In genomic region chr1:12037486-12038355, GRCh38 we compare ENCODE assay signal across 22 cellular contexts. TPM values are rescaled to one million over a fixed set of nuclear protein-coding genes. Genes with fewer than 3 reads are reported as not detected.
"Had no signal": no experiment of that assay in that cellular context is flagged by ENCODE, and none has a peak within 500 bp of the region (broad histone marks: within the 10 kb centered on the region; RNA-seq: fewer than 3 reads in every experiment).

No MANE protein-coding gene starts in this region.

- H3K9me3 Mint-ChIP-seq: activated naive CD8-positive, alpha-beta T cell treated with anti-CD3 and anti-CD28 coated beads, Interleukin-2, amount 50 U/mL, for 24 hours; brain; natural killer cell treated with Interleukin-12 subunit alpha and Interleukin-12 subunit beta and Interleukin-15 and Interleukin-18, amount 100 ng/mL, for 72 hours had no signal

- H3K36me3 Mint-ChIP-seq: brain; natural killer cell treated with Interleukin-12 subunit alpha and Interleukin-12 subunit beta and Interleukin-15 and Interleukin-18, amount 100 ng/mL, for 72 hours had no signal

- H3K27ac Mint-ChIP-seq: activated naive CD8-positive, alpha-beta T cell treated with anti-CD3 and anti-CD28 coated beads, Interleukin-2, amount 50 U/mL, for 24 hours; natural killer cell treated with Interleukin-12 subunit alpha and Interleukin-12 subunit beta and Interleukin-15 and Interleukin-18, amount 100 ng/mL, for 72 hours had no signal

- H3K9me3 ChIP-seq: esophagus squamous epithelium, gastrocnemius medialis, left ventricle myocardium inferior, thoracic aorta had no signal

- H3K4me2 ChIP-seq: smooth muscle cell had no signal

- H3K4me3 ChIP-seq: esophagus squamous epithelium, gastrocnemius medialis, left ventricle myocardium inferior, smooth muscle cell, thoracic aorta had no signal

- H3K4me1 ChIP-seq: gastrocnemius medialis had no signal

- H3K27me3 Mint-ChIP-seq: activated naive CD8-positive, alpha-beta T cell treated with anti-CD3 and anti-CD28 coated beads, Interleukin-2, amount 50 U/mL, for 24 hours; brain; natural killer cell treated with Interleukin-12 subunit alpha and Interleukin-12 subunit beta and Interleukin-15 and Interleukin-18, amount 100 ng/mL, for 72 hours had no signal

- DNase-seq: activated CD4-positive, alpha-beta T cell treated with anti-CD3 and anti-CD28 coated beads, Interleukin-2, amount 50 U/mL, for 1 hour; activated CD4-positive, CD25-positive, alpha-beta regulatory T cell treated with anti-CD3 and anti-CD28 coated beads, Interleukin-2, amount 50 U/mL, for 72 hours; activated CD8-positive, alpha-beta memory T cell treated with anti-CD3 and anti-CD28 coated beads, Interleukin-2, amount 50 U/mL, for 48 hours; activated effector memory CD4-positive, alpha-beta T cell treated with Interleukin-2 at 50 U/mL for 16 hours; activated naive CD4-positive, alpha-beta T cell treated with anti-CD3 and anti-CD28 coated beads, Interleukin-2, amount 50 U/mL, for 16 hours; activated naive CD8-positive, alpha-beta T cell treated with anti-CD3 and anti-CD28 coated beads, Interleukin-2, amount 50 U/mL, for 24 hours; activated T-cell treated with anti-CD3 and anti-CD28 coated beads, Interleukin-2, amount 50 U/mL, for 48 hours; anterior cingulate cortex; esophagus squamous epithelium; gastrocnemius medialis; left ventricle myocardium inferior; occipital lobe; stimulated activated CD4-positive, alpha-beta T cell treated with anti-CD3 and anti-CD28 coated beads, Interleukin-15, amount 100 ng/mL, for 24 hours; stimulated activated naive CD4-positive, alpha-beta T cell treated with Interleukin-2 at 50 U/mL for 16 hours; T-helper 1 cell; WERI-Rb-1 had no signal

- H3K4me3 Mint-ChIP-seq: activated naive CD8-positive, alpha-beta T cell treated with anti-CD3 and anti-CD28 coated beads, Interleukin-2, amount 50 U/mL, for 24 hours; brain; natural killer cell treated with Interleukin-12 subunit alpha and Interleukin-12 subunit beta and Interleukin-15 and Interleukin-18, amount 100 ng/mL, for 72 hours had no signal

- ATAC-seq: activated naive CD8-positive, alpha-beta T cell treated with anti-CD3 and anti-CD28 coated beads, Interleukin-2, amount 50 U/mL, for 24 hours; gastrocnemius medialis; natural killer cell treated with Interleukin-12 subunit alpha and Interleukin-12 subunit beta and Interleukin-15 and Interleukin-18, amount 100 ng/mL, for 72 hours; sciatic nerve had no signal

- H3K27ac ChIP-seq: esophagus squamous epithelium, gastrocnemius medialis, left ventricle myocardium inferior, thoracic aorta, WERI-Rb-1 had no signal

- H3K27me3 ChIP-seq: gastrocnemius medialis had no signal

- H3K36me3 ChIP-seq: esophagus squamous epithelium, gastrocnemius medialis, left ventricle myocardium inferior, thoracic aorta, WERI-Rb-1 had no signal

RNA-seq across cellular contexts. Expression of gene TNFRSF8, which starts 25.4 kb away (rescaled TPM):
- total RNA-seq: lung microvascular endothelial cell, occipital lobe had no signal
